40 cellular contexts compared by ENCODE assay signal in genomic region chr21:21460979-21461378, GRCh38.
"Had no signal": no experiment of that assay in that cellular context is flagged by ENCODE, and none has a peak within 500 bp of the region (broad histone marks: within the 10 kb centered on the region; RNA-seq: fewer than 3 reads in every experiment).

No MANE protein-coding gene starts in this region.

- H3K27ac Mint-ChIP-seq: activated CD4-positive, alpha-beta memory T cell treated with anti-CD3 and anti-CD28 coated beads, Interleukin-2, amount 10 ng/mL, durations not matched to agents 7 days and 5 days; activated CD4-positive, alpha-beta T cell treated with anti-CD3 and anti-CD28 coated beads for 36 hours; activated CD4-positive, alpha-beta T cell treated with anti-CD3 and anti-CD28 coated beads, Interleukin-2, amount 10 ng/mL, durations not matched to agents 7 days and 5 days; activated CD8-positive, alpha-beta memory T cell treated with anti-CD3 and anti-CD28 coated beads, Interleukin-2, amount 10 ng/mL, durations not matched to agents 7 days and 5 days; activated CD8-positive, alpha-beta T cell treated with anti-CD3 and anti-CD28 coated beads, Interleukin-2, amount 10 ng/mL, durations not matched to agents 7 days and 5 days; activated naive CD4-positive, alpha-beta T cell treated with anti-CD3 and anti-CD28 coated beads, Interleukin-2, amount 10 ng/mL, durations not matched to agents 7 days and 5 days; activated naive CD4-positive, alpha-beta T cell treated with anti-CD3 and anti-CD28 coated beads, Interleukin-2, amount 50 U/mL, for 24 hours; activated naive CD8-positive, alpha-beta T cell; activated naive CD8-positive, alpha-beta T cell treated with anti-CD3 and anti-CD28 coated beads, Interleukin-2, amount 10 ng/mL, durations not matched to agents 7 days and 5 days; activated naive CD8-positive, alpha-beta T cell treated with anti-CD3 and anti-CD28 coated beads, Interleukin-2, amount 50 U/mL, for 24 hours; activated T-cell treated with anti-CD3 and anti-CD28 coated beads, Interleukin-2, amount 50 U/mL, for 24 hours; activated T-helper 2 cell treated with anti-CD3 and anti-CD28 coated beads, Interferon-gamma antibody, Interleukin-2, Interleukin-4, amounts not matched to agents 10 μg/mL and 5 μg/mL and 100 μg/mL, durations not matched to agents 14 hours and 24 hours and 36 hours; brain; T-helper 1 cell treated with Interleukin-12 subunit alpha and Interleukin-12 subunit beta and Interleukin-4 antibody, amounts not matched to agents 30 μg/mL and 1 μg/mL, for 36 hours; T-helper 2 cell treated with Interferon-gamma antibody and Interleukin-4, amounts not matched to agents 5 μg/mL and 100 μg/mL, for 36 hours; WTC11 had no signal

- H3K4me1 ChIP-seq: ascending aorta had no signal

- H3K9me3 ChIP-seq: ascending aorta had no signal

- H3K4me3 Mint-ChIP-seq: activated CD4-positive, alpha-beta memory T cell treated with anti-CD3 and anti-CD28 coated beads, Interleukin-2, amount 10 ng/mL, durations not matched to agents 7 days and 5 days; activated CD4-positive, alpha-beta T cell treated with anti-CD3 and anti-CD28 coated beads for 36 hours; activated CD4-positive, alpha-beta T cell treated with anti-CD3 and anti-CD28 coated beads, Interleukin-2, amount 10 ng/mL, durations not matched to agents 7 days and 5 days; activated CD8-positive, alpha-beta memory T cell treated with anti-CD3 and anti-CD28 coated beads, Interleukin-2, amount 10 ng/mL, durations not matched to agents 7 days and 5 days; activated CD8-positive, alpha-beta T cell treated with anti-CD3 and anti-CD28 coated beads, Interleukin-2, amount 10 ng/mL, durations not matched to agents 7 days and 5 days; activated naive CD4-positive, alpha-beta T cell treated with anti-CD3 and anti-CD28 coated beads, Interleukin-2, amount 10 ng/mL, durations not matched to agents 7 days and 5 days; activated naive CD4-positive, alpha-beta T cell treated with anti-CD3 and anti-CD28 coated beads, Interleukin-2, amount 50 U/mL, for 24 hours; activated naive CD8-positive, alpha-beta T cell; activated naive CD8-positive, alpha-beta T cell treated with anti-CD3 and anti-CD28 coated beads, Interleukin-2, amount 10 ng/mL, durations not matched to agents 7 days and 5 days; activated naive CD8-positive, alpha-beta T cell treated with anti-CD3 and anti-CD28 coated beads, Interleukin-2, amount 50 U/mL, for 24 hours; activated T-cell treated with anti-CD3 and anti-CD28 coated beads, Interleukin-2, amount 50 U/mL, for 24 hours; brain; central memory CD8-positive, alpha-beta T cell; T-helper 1 cell treated with Interleukin-12 subunit alpha and Interleukin-12 subunit beta and Interleukin-4 antibody, amounts not matched to agents 30 μg/mL and 1 μg/mL, for 36 hours; T-helper 2 cell treated with Interferon-gamma antibody and Interleukin-4, amounts not matched to agents 5 μg/mL and 100 μg/mL, for 36 hours; WTC11 had no signal

- DNase-seq: activated CD4-positive, alpha-beta memory T cell treated with anti-CD3 and anti-CD28 coated beads, Interleukin-2, amount 10 ng/mL, durations not matched to agents 7 days and 5 days; activated CD4-positive, alpha-beta T cell treated with anti-CD3 and anti-CD28 coated beads for 1 hour; activated CD4-positive, alpha-beta T cell treated with anti-CD3 and anti-CD28 coated beads for 36 hours; activated CD4-positive, alpha-beta T cell treated with anti-CD3 and anti-CD28 coated beads for 48 hours; activated CD4-positive, alpha-beta T cell treated with anti-CD3 and anti-CD28 coated beads, Interleukin-2, amount 10 ng/mL, durations not matched to agents 7 days and 5 days; activated CD4-positive, alpha-beta T cell treated with anti-CD3 and anti-CD28 coated beads, Interleukin-2, amount 50 U/mL, for 48 hours; activated CD4-positive, CD25-positive, alpha-beta regulatory T cell; activated CD8-positive, alpha-beta memory T cell treated with anti-CD3 and anti-CD28 coated beads for 24 hours; activated CD8-positive, alpha-beta memory T cell treated with anti-CD3 and anti-CD28 coated beads, Interleukin-2, amount 10 ng/mL, durations not matched to agents 7 days and 5 days; activated CD8-positive, alpha-beta memory T cell treated with anti-CD3 and anti-CD28 coated beads, Interleukin-2, amount 50 U/mL, for 48 hours; activated CD8-positive, alpha-beta T cell treated with anti-CD3 and anti-CD28 coated beads, Interleukin-2, amount 10 ng/mL, durations not matched to agents 7 days and 5 days; activated effector memory CD4-positive, alpha-beta T cell treated with Interleukin-2 at 50 U/mL for 16 hours; activated gamma-delta T cell; activated naive CD4-positive, alpha-beta T cell treated with anti-CD3 and anti-CD28 coated beads, Interleukin-2, amount 10 ng/mL, durations not matched to agents 7 days and 5 days; activated naive CD4-positive, alpha-beta T cell treated with Interleukin-2 at 50 U/mL for 16 hours; activated naive CD8-positive, alpha-beta T cell treated with anti-CD3 and anti-CD28 coated beads, Interleukin-2, amount 10 ng/mL, durations not matched to agents 7 days and 5 days; activated naive CD8-positive, alpha-beta T cell treated with anti-CD3 and anti-CD28 coated beads, Interleukin-2, amount 50 U/mL, for 24 hours; activated T-cell treated with anti-CD3 and anti-CD28 coated beads, Interleukin-2, amount 50 U/mL, for 24 hours; activated T-cell treated with anti-CD3 and anti-CD28 coated beads, Interleukin-2, amount 50 U/mL, for 48 hours; amygdala; anterior cingulate cortex; caudate nucleus; cerebellar nuclear complex; T-helper 1 cell; T-helper 2 cell; T-helper 9 cell had no signal

- H3K27me3 Mint-ChIP-seq: activated CD4-positive, alpha-beta memory T cell treated with anti-CD3 and anti-CD28 coated beads, Interleukin-2, amount 10 ng/mL, durations not matched to agents 7 days and 5 days; activated CD4-positive, alpha-beta T cell treated with anti-CD3 and anti-CD28 coated beads for 36 hours; activated CD4-positive, alpha-beta T cell treated with anti-CD3 and anti-CD28 coated beads, Interleukin-2, amount 10 ng/mL, durations not matched to agents 7 days and 5 days; activated CD8-positive, alpha-beta memory T cell treated with anti-CD3 and anti-CD28 coated beads, Interleukin-2, amount 10 ng/mL, durations not matched to agents 7 days and 5 days; activated naive CD4-positive, alpha-beta T cell treated with anti-CD3 and anti-CD28 coated beads, Interleukin-2, amount 10 ng/mL, durations not matched to agents 7 days and 5 days; activated naive CD4-positive, alpha-beta T cell treated with anti-CD3 and anti-CD28 coated beads, Interleukin-2, amount 50 U/mL, for 24 hours; activated naive CD8-positive, alpha-beta T cell; activated naive CD8-positive, alpha-beta T cell treated with anti-CD3 and anti-CD28 coated beads, Interleukin-2, amount 10 ng/mL, durations not matched to agents 7 days and 5 days; activated naive CD8-positive, alpha-beta T cell treated with anti-CD3 and anti-CD28 coated beads, Interleukin-2, amount 50 U/mL, for 24 hours; activated T-cell treated with anti-CD3 and anti-CD28 coated beads, Interleukin-2, amount 50 U/mL, for 24 hours; brain; central memory CD8-positive, alpha-beta T cell had no signal

- FAIRE-seq: bronchial epithelial cell, TTC549 had no signal

- H3K4me3 ChIP-seq: ascending aorta, cardiac muscle cell had no signal

- H3K27ac ChIP-seq: ascending aorta, cardiac muscle cell, VCaP had no signal

- H3K36me3 ChIP-seq: ascending aorta, cardiac muscle cell had no signal

- H3K9me3 Mint-ChIP-seq: activated CD4-positive, alpha-beta memory T cell treated with anti-CD3 and anti-CD28 coated beads, Interleukin-2, amount 10 ng/mL, durations not matched to agents 7 days and 5 days; activated naive CD4-positive, alpha-beta T cell treated with anti-CD3 and anti-CD28 coated beads, Interleukin-2, amount 50 U/mL, for 24 hours; activated naive CD8-positive, alpha-beta T cell treated with anti-CD3 and anti-CD28 coated beads, Interleukin-2, amount 10 ng/mL, durations not matched to agents 7 days and 5 days; activated naive CD8-positive, alpha-beta T cell treated with anti-CD3 and anti-CD28 coated beads, Interleukin-2, amount 50 U/mL, for 24 hours; brain; T-helper 1 cell treated with Interleukin-12 subunit alpha and Interleukin-12 subunit beta and Interleukin-4 antibody, amounts not matched to agents 30 μg/mL and 1 μg/mL, for 36 hours had no signal

- H3K36me3 Mint-ChIP-seq: activated CD8-positive, alpha-beta memory T cell treated with anti-CD3 and anti-CD28 coated beads, Interleukin-2, amount 10 ng/mL, durations not matched to agents 7 days and 5 days; activated naive CD4-positive, alpha-beta T cell treated with anti-CD3 and anti-CD28 coated beads, Interleukin-2, amount 10 ng/mL, durations not matched to agents 7 days and 5 days; activated naive CD4-positive, alpha-beta T cell treated with anti-CD3 and anti-CD28 coated beads, Interleukin-2, amount 50 U/mL, for 24 hours; activated naive CD8-positive, alpha-beta T cell; activated naive CD8-positive, alpha-beta T cell treated with anti-CD3 and anti-CD28 coated beads, Interleukin-2, amount 10 ng/mL, durations not matched to agents 7 days and 5 days; WTC11 had no signal

- ATAC-seq: activated CD4-positive, alpha-beta T cell treated with anti-CD3 and anti-CD28 coated beads for 36 hours; activated CD4-positive, CD25-positive, alpha-beta regulatory T cell treated with anti-CD3 and anti-CD28 coated beads, Interleukin-2, amount 50 U/mL, for 24 hours; activated CD8-positive, alpha-beta memory T cell treated with anti-CD3 and anti-CD28 coated beads, Interleukin-2, amount 10 ng/mL, durations not matched to agents 7 days and 5 days; activated CD8-positive, alpha-beta T cell treated with anti-CD3 and anti-CD28 coated beads, Interleukin-2, amount 10 ng/mL, durations not matched to agents 7 days and 5 days; activated naive CD8-positive, alpha-beta T cell treated with anti-CD3 and anti-CD28 coated beads, Interleukin-2, amount 50 U/mL, for 24 hours; WTC11 had no signal

- H3K4me1 Mint-ChIP-seq: activated CD4-positive, alpha-beta memory T cell treated with anti-CD3 and anti-CD28 coated beads, Interleukin-2, amount 10 ng/mL, durations not matched to agents 7 days and 5 days; activated CD4-positive, alpha-beta T cell treated with anti-CD3 and anti-CD28 coated beads for 36 hours; activated CD4-positive, alpha-beta T cell treated with anti-CD3 and anti-CD28 coated beads, Interleukin-2, amount 10 ng/mL, durations not matched to agents 7 days and 5 days; activated CD8-positive, alpha-beta memory T cell treated with anti-CD3 and anti-CD28 coated beads, Interleukin-2, amount 10 ng/mL, durations not matched to agents 7 days and 5 days; activated naive CD4-positive, alpha-beta T cell treated with anti-CD3 and anti-CD28 coated beads, Interleukin-2, amount 10 ng/mL, durations not matched to agents 7 days and 5 days; activated naive CD4-positive, alpha-beta T cell treated with anti-CD3 and anti-CD28 coated beads, Interleukin-2, amount 50 U/mL, for 24 hours; activated naive CD8-positive, alpha-beta T cell treated with anti-CD3 and anti-CD28 coated beads, Interleukin-2, amount 10 ng/mL, durations not matched to agents 7 days and 5 days; activated naive CD8-positive, alpha-beta T cell treated with anti-CD3 and anti-CD28 coated beads, Interleukin-2, amount 50 U/mL, for 24 hours; central memory CD8-positive, alpha-beta T cell; WTC11 had no signal

- H3K27me3 ChIP-seq: ascending aorta, cardiac muscle cell had no signal
